8 cellular contexts compared by ENCODE assay signal in the genomic region with DNA sequence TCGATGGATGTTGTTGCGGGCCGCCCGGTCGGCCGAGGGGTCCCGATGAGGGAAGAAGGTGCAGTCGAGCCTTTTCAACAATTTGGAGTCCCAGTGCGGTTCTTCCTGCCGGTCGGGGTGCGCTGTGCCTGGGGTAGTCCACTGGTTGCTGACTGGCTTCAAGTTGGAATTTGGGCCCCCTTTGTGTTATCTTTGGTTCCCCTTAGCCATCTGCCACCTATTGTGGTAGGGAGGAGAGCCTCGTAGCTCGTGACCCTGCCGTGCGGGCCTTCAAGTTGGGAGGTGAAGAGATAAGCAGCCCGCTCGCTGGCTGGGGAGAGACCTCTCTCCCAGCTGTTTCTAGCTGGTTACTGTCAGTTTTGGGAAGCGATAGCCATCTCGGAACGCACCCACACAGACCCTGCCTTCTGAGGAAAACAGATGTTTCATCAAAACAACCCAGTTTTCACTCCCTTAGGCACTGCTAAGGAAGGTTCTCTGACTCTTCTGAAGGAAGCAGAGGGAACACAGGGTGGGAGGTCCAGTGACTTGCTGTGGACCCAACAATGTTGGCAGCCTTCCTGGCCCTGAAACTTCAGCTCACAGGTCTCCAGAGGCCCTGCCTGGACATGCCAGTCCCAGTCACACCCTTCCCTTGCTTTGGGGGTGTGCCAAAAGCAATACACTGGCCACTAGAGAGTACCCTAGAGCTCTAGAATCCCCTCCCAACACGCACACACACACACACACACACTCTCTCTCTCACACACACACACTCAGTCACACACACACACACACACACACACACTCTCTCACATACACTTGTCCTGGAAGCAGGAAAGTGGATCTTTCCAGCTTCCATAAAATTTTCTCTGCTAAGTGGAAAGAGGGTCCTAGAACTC. TPM values are rescaled to one million over a fixed set of nuclear protein-coding genes. Genes with fewer than 3 reads are reported as not detected.
DNase-seq lines count a peak whose midpoint lies in the region; ATAC-seq and TF ChIP-seq lines count a peak whose summit lies in the region.

No MANE protein-coding gene starts in this region.

- TF ChIP-seq POLR2A in uterus (IDR thresholded peaks at IDR 0.05), result peak; percentile 59 to 70

- ATAC-seq in natural killer cell (peak in 1 of 3 donors; percentile 3), HG02970 (IDR thresholded peaks at IDR 0.05; ENCODE audit: low FRiP score, unreplicated experiment) (no peak)

- no peaks in the 10 kb centered on the region for H3K27me3 Mint-ChIP-seq in natural killer cell (ENCODE audit: low read depth in 2 of 2)

- peaks cover 73 to 74% of the 10 kb centered on the region in 2 donors for H3K4me1 Mint-ChIP-seq in natural killer cell

- in situ Hi-C loops in GM13976 (cut with MboI; ENCODE audit: low sequenced_read_pairs, unreplicated experiment), result no loop called here

- peak overlapping the region; percentile 96 to 100 for H3K27ac ChIP-seq in uterus

- intact Hi-C loops in natural killer cell (cut with micrococcal nuclease) (no loop called here), uterus (cut with DNase I; ENCODE audit: low total_unique reads) (loop anchor here (5.0 kb wide), 1 partner anchor 34 kb away; no protein-coding TSS in a partner anchor)

- no peaks in the 10 kb centered on the region for H3K36me3 ChIP-seq in uterus

- H3K4me3 ChIP-seq in fibroblast of villous mesenchyme (ENCODE audit: low read depth, low read length) (peak overlapping the region; percentile 91), uterus (peak overlapping the region; percentile 77 to 100)

- peak overlapping the region; percentile 89 for H3K4me3 Mint-ChIP-seq in natural killer cell

- H3K27ac Mint-ChIP-seq in natural killer cell, result peak overlapping the region; percentile 98 to 99

- H3K4me1 ChIP-seq in uterus, result peaks cover 13 to 19% of the 10 kb centered on the region in 2 donors

- peaks cover 10% of the 10 kb centered on the region for H3K36me3 Mint-ChIP-seq in natural killer cell

- DNase-seq in AG09319 (ENCODE audit: extremely low read depth, low read depth), result peak; percentile 60
- DNase-seq in GM13976 (ENCODE audit: low spot score), result peak; percentile 67
- DNase-seq in NCI-H748 treated with DMSO at 0.1 percent for 48 hours (lab: John Stamatoyannopoulos, UW), result peak; percentile 35
- peak; percentile 42 for DNase-seq in activated naive CD4-positive, alpha-beta T cell treated with Interleukin-2 at 50 U/mL for 16 hours
- DNase-seq in fibroblast of villous mesenchyme (ENCODE audit: low read depth), result peak; percentile 80
- no peak for DNase-seq in natural killer cell
- DNase-seq in uterus, result peak; percentile 76 to 91

- no peaks in the 10 kb centered on the region for H3K27me3 ChIP-seq in uterus

- H3K9me3 Mint-ChIP-seq in natural killer cell, result no peaks in the 10 kb centered on the region

- peak; percentile 11 for TF ChIP-seq CTCF in AG09319 (IDR thresholded peaks at IDR 0.05; ENCODE audit: low read depth, low read length)
- TF ChIP-seq CTCF in GM13976 (IDR thresholded peaks at IDR 0.05; ENCODE audit: borderline replicate concordance, control extremely low read depth, extremely low read depth, insufficient read depth, missing control alignments), result no peak
- TF ChIP-seq CTCF in fibroblast of villous mesenchyme (IDR thresholded peaks at IDR 0.05; ENCODE audit: insufficient read depth, low read depth, low read length), result no peak
- TF ChIP-seq CTCF in natural killer cell (IDR thresholded peaks at IDR 0.05), result no peak
- TF ChIP-seq CTCF in uterus (IDR thresholded peaks at IDR 0.05), result peak in 3 of 4 experiments; percentile 13 to 39 (median 22)

- no peaks in the 10 kb centered on the region for H3K9me3 ChIP-seq in uterus

RNA-seq across cellular contexts. Expression of gene BTG2, which starts 1.0 kb away (rescaled TPM):
- total RNA-seq in fibroblast of villous mesenchyme (6.4 and 13.8 TPM in 2 replicates), natural killer cell (1,000 to 10,000 TPM in 1 of 3 donors, 100 to 1,000 TPM in 2; 499 to 1,024 (median 851) TPM), uterus (10 to 100 TPM; 14.6 to 95.9 (median 56.5) TPM)

RNA-seq across cellular contexts. Expression of gene FMOD, which starts 44.6 kb away (rescaled TPM):
- total RNA-seq in fibroblast of villous mesenchyme, result 0.64 and 0.86 TPM in 2 replicates
- not detected for total RNA-seq in natural killer cell
- 100 to 1,000 TPM in 1 of 4 donors, 10 to 100 TPM in 3; 41.8 to 119 (median 82.7) TPM for total RNA-seq in uterus

Comparison
In these comparisons a context has a peak if more than half of its experiments do, and no peak if none do; other contexts are left out.
1. CTCF ChIP-seq: peak in AG09319 (single experiment) and uterus (3 of 4); none in GM13976 (single experiment), fibroblast of villous mesenchyme (single experiment) and natural killer cell (single experiment).
2. RNA of gene BTG2, which starts 1.0 kb away (total RNA-seq): 499 to 1,024 TPM in natural killer cell; 14.6 to 95.9 TPM in uterus and 6.4 to 13.8 TPM in fibroblast of villous mesenchyme; every median in the first group is over 4 times any median in the second.
3. RNA of gene FMOD, which starts 44.6 kb away (total RNA-seq): 41.8 to 119 TPM in uterus; 0.64 to 0.86 TPM in fibroblast of villous mesenchyme and not detected in natural killer cell; every median in the first group is over 10 times any median in the second.